In genomic region chr19:3765121-3765520, GRCh38 we compare ENCODE assay signal across 36 cellular contexts. TPM values are rescaled to one million over a fixed set of nuclear protein-coding genes. Genes with fewer than 3 reads are reported as not detected.
"Had no signal": no experiment of that assay in that cellular context is flagged by ENCODE, and none has a peak within 500 bp of the region (broad histone marks: within the 10 kb centered on the region; RNA-seq: fewer than 3 reads in every experiment).

No MANE protein-coding gene starts in this region.

- H3K4me3 ChIP-seq: left ventricle myocardium inferior, lung, neural progenitor cell, right atrium auricular region, right lobe of liver, smooth muscle cell, tibial nerve, uterus had no signal

- H3K4me3 Mint-ChIP-seq: mesothelial cell of epicardium; naive B cell; natural killer cell; nephron progenitor cell; neural progenitor cell; stimulated activated memory B cell treated with anti-CD40 and anti-IgM and Interleukin-4, amounts not matched to agents 10 μg/mL and 1 μg/mL and 100 μg/mL, for 72 hours; type B pancreatic cell had no signal

- H3K27me3 ChIP-seq: neural progenitor cell, neutrophil, right atrium auricular region, right lobe of liver, tibial nerve, uterus had no signal

- H3K27me3 Mint-ChIP-seq: naive B cell; progenitor cell of endocrine pancreas; stimulated activated memory B cell treated with anti-CD40 and anti-IgM and Interleukin-4, amounts not matched to agents 10 μg/mL and 1 μg/mL and 100 μg/mL, for 72 hours; stimulated activated naive CD8-positive, alpha-beta T cell treated with anti-CD3 and anti-CD28 coated beads, Interleukin-15, amount 100 ng/mL, for 72 hours; type B pancreatic cell had no signal

- H3K9me3 Mint-ChIP-seq: mesothelial cell of epicardium; natural killer cell; nephron progenitor cell; neural progenitor cell; stimulated activated memory B cell treated with anti-CD40 and anti-IgM and Interleukin-4, amounts not matched to agents 10 μg/mL and 1 μg/mL and 100 μg/mL, for 72 hours; stimulated activated naive CD8-positive, alpha-beta T cell treated with anti-CD3 and anti-CD28 coated beads, Interleukin-15, amount 100 ng/mL, for 72 hours; type B pancreatic cell had no signal

- H3K4me1 ChIP-seq: parathyroid adenoma, uterus had no signal

- ATAC-seq: natural killer cell; right lobe of liver; stimulated activated memory B cell treated with anti-CD40 and anti-IgM and Interleukin-4, amounts not matched to agents 10 μg/mL and 1 μg/mL and 100 μg/mL, for 72 hours; stimulated activated naive CD8-positive, alpha-beta T cell treated with anti-CD3 and anti-CD28 coated beads, Interleukin-15, amount 100 ng/mL, for 72 hours had no signal

- H3K27ac ChIP-seq: left ventricle myocardium inferior, neural progenitor cell, neutrophil, parathyroid adenoma, right atrium auricular region, right lobe of liver, tibial nerve, uterus had no signal

- DNase-seq: islet precursor cell; left ventricle myocardium inferior; mesendoderm; naive B cell; natural killer cell; nephron progenitor cell; occipital lobe; right lobe of liver; stimulated activated CD4-positive, alpha-beta T cell treated with anti-CD3 and anti-CD28 coated beads, Interleukin-1b, Interleukin-23, amount 100 ng/mL, for 48 hours; stimulated activated CD4-positive, alpha-beta T cell treated with anti-CD3 and anti-CD28 coated beads, Interleukin-2, amount 100 ng/mL, for 48 hours; stimulated activated CD4-positive, alpha-beta T cell treated with anti-CD3 and anti-CD28 coated beads, Interleukin-4, amount 100 ng/mL, for 4 hours; stimulated activated CD8-positive, alpha-beta memory T cell treated with anti-CD3 and anti-CD28 coated beads, Interleukin-4, amount 100 ng/mL, for 48 hours; stimulated activated naive CD4-positive, alpha-beta T cell treated with Interleukin-2 at 50 U/mL for 16 hours; stimulated activated naive CD8-positive, alpha-beta T cell treated with anti-CD3 and anti-CD28 coated beads, Interleukin-15, amount 100 ng/mL, for 72 hours; substantia nigra; uterus had no signal

- H3K36me3 Mint-ChIP-seq: natural killer cell had no signal

- H3K27ac Mint-ChIP-seq: mesothelial cell of epicardium; naive B cell; natural killer cell; nephron progenitor cell; neural progenitor cell; progenitor cell of endocrine pancreas; stimulated activated memory B cell treated with anti-CD40 and anti-IgM and Interleukin-4, amounts not matched to agents 10 μg/mL and 1 μg/mL and 100 μg/mL, for 72 hours; stimulated activated naive CD8-positive, alpha-beta T cell treated with anti-CD3 and anti-CD28 coated beads, Interleukin-15, amount 100 ng/mL, for 72 hours; type B pancreatic cell had no signal

- H3K4me2 ChIP-seq: neural progenitor cell, smooth muscle cell had no signal

- H3K36me3 ChIP-seq: neural progenitor cell, uterus had no signal

- H3K9ac ChIP-seq: neural progenitor cell, parathyroid adenoma had no signal

- H2AFZ ChIP-seq: neural progenitor cell, parathyroid adenoma had no signal

- H3K9me3 ChIP-seq: left ventricle myocardium inferior, neutrophil, right atrium auricular region, right lobe of liver, tibial nerve, uterus had no signal

RNA-seq across cellular contexts. Expression of gene RAX2, which starts 6.9 kb away (rescaled TPM):
- total RNA-seq: kidney epithelial cell, left ventricle myocardium inferior, lower leg skin, lung, mesothelial cell of epicardium, mononuclear cell, natural killer cell, occipital lobe, osteocyte, progenitor cell of endocrine pancreas, pulmonary artery endothelial cell, renal cortical epithelial cell, right atrium auricular region, right lobe of liver, skeletal muscle tissue, smooth muscle cell, temporal lobe, tibial nerve, ureter had no signal
- polyA plus RNA-seq: smooth muscle cell had no signal

RNA-seq across cellular contexts. Expression of gene MATK, which starts 21.1 kb away (rescaled TPM):
- total RNA-seq: osteocyte, smooth muscle cell had no signal
- polyA plus RNA-seq: smooth muscle cell had no signal

RNA-seq across cellular contexts. Expression of gene TJP3, which starts 56.9 kb away (rescaled TPM):
- total RNA-seq: left ventricle myocardium inferior, occipital lobe, osteocyte, pulmonary artery endothelial cell, skeletal muscle tissue had no signal
